In genomic region chr17:27506348-27507218, GRCh38 we compare ENCODE assay signal across 10 cellular contexts. TPM values are rescaled to one million over a fixed set of nuclear protein-coding genes. Genes with fewer than 3 reads are reported as not detected.
A peak's percentile ranks its signal among the peaks of the same experiment; 100 is the strongest.
DNase-seq lines count a peak whose midpoint lies in the region; ATAC-seq lines count a peak whose summit lies in the region.
"Had no signal": no experiment of that assay in that cellular context is flagged by ENCODE, and none has a peak within 500 bp of the region (broad histone marks: within the 10 kb centered on the region; RNA-seq: fewer than 3 reads in every experiment).

No MANE protein-coding gene starts in this region.

- peak overlapping the region; percentile 18 for H3K27ac Mint-ChIP-seq in activated CD8-positive, alpha-beta T cell treated with anti-CD3 and anti-CD28 coated beads, Interleukin-2, amount 10 ng/mL, durations not matched to agents 7 days and 5 days
- peak overlapping the region; percentile 33 for H3K27ac Mint-ChIP-seq in stimulated activated effector memory CD8-positive, alpha-beta T cell treated with anti-CD3 and anti-CD28 coated beads, Interleukin-12 subunit alpha, Interleukin-12 subunit beta, amount 100 ng/mL, for 72 hours

- peak in 2 of 3 experiments; percentile 45 to 73 for DNase-seq in NCI-H1417 (lab: John Stamatoyannopoulos, UW)
- DNase-seq in NCI-H1417 treated with DMSO at 0.1 percent for 48 hours (lab: John Stamatoyannopoulos, UW), result no peak
- DNase-seq in activated CD8-positive, alpha-beta T cell treated with anti-CD3 and anti-CD28 coated beads, Interleukin-2, amount 10 ng/mL, durations not matched to agents 7 days and 5 days, result no peak
- no peak for DNase-seq in stimulated activated effector memory CD8-positive, alpha-beta T cell treated with anti-CD3 and anti-CD28 coated beads, Interleukin-12 subunit alpha, Interleukin-12 subunit beta, amount 100 ng/mL, for 72 hours (ENCODE audit: low spot score in 2 of 2)
- no peak for DNase-seq in NOMO-1 (lab: John Stamatoyannopoulos, UW; ENCODE audit: unreplicated experiment in 2 of 2)
- DNase-seq in NCI-H1930 (lab: John Stamatoyannopoulos, UW), result no peak
- DNase-seq in left lobe of liver (ENCODE audit: low spot score), result no peak
- DNase-seq: erythroblast had no signal

- POLR2A ChIA-PET in activated CD8-positive, alpha-beta T cell treated with anti-CD3 and anti-CD28 coated beads, Interleukin-2, amount 10 ng/mL, durations not matched to agents 7 days and 5 days (lab: Charles Lee), result no interaction called here

- H3K4me3 Mint-ChIP-seq in activated CD8-positive, alpha-beta T cell treated with anti-CD3 and anti-CD28 coated beads, Interleukin-2, amount 10 ng/mL, durations not matched to agents 7 days and 5 days, result no peak overlapping the region
- no peak overlapping the region for H3K4me3 Mint-ChIP-seq in stimulated activated effector memory CD8-positive, alpha-beta T cell treated with anti-CD3 and anti-CD28 coated beads, Interleukin-12 subunit alpha, Interleukin-12 subunit beta, amount 100 ng/mL, for 72 hours

- CTCF ChIA-PET in activated CD8-positive, alpha-beta T cell treated with anti-CD3 and anti-CD28 coated beads, Interleukin-2, amount 10 ng/mL, durations not matched to agents 7 days and 5 days (lab: Charles Lee), result interaction anchor here (0.7 to 0.9 kb wide), 2 partner anchors 25 to 52 kb away, joined by 3 read pairs; no protein-coding TSS in a partner anchor

- no peaks in the 10 kb centered on the region for H3K27me3 Mint-ChIP-seq in activated CD8-positive, alpha-beta T cell treated with anti-CD3 and anti-CD28 coated beads, Interleukin-2, amount 10 ng/mL, durations not matched to agents 7 days and 5 days (ENCODE audit: low read depth)

- peaks cover 43% of the 10 kb centered on the region for H3K4me1 Mint-ChIP-seq in activated CD8-positive, alpha-beta T cell treated with anti-CD3 and anti-CD28 coated beads, Interleukin-2, amount 10 ng/mL, durations not matched to agents 7 days and 5 days (ENCODE audit: low read depth)
- H3K4me1 Mint-ChIP-seq in stimulated activated effector memory CD8-positive, alpha-beta T cell treated with anti-CD3 and anti-CD28 coated beads, Interleukin-12 subunit alpha, Interleukin-12 subunit beta, amount 100 ng/mL, for 72 hours, result peaks cover 27% of the 10 kb centered on the region

- peak; percentile 51 for ATAC-seq in HG02973 (IDR thresholded peaks at IDR 0.05; ENCODE audit: unreplicated experiment)
- ATAC-seq in activated CD8-positive, alpha-beta T cell treated with anti-CD3 and anti-CD28 coated beads, Interleukin-2, amount 10 ng/mL, durations not matched to agents 7 days and 5 days, result peak; percentile 59
- no peak for ATAC-seq in stimulated activated effector memory CD8-positive, alpha-beta T cell treated with anti-CD3 and anti-CD28 coated beads, Interleukin-12 subunit alpha, Interleukin-12 subunit beta, amount 100 ng/mL, for 72 hours
- ATAC-seq in left lobe of liver, result no peak
- ATAC-seq: A549 had no signal

- H3K9me3 Mint-ChIP-seq in activated CD8-positive, alpha-beta T cell treated with anti-CD3 and anti-CD28 coated beads, Interleukin-2, amount 10 ng/mL, durations not matched to agents 7 days and 5 days (ENCODE audit: insufficient read depth), result no peaks in the 10 kb centered on the region
- no peaks in the 10 kb centered on the region for H3K9me3 Mint-ChIP-seq in stimulated activated effector memory CD8-positive, alpha-beta T cell treated with anti-CD3 and anti-CD28 coated beads, Interleukin-12 subunit alpha, Interleukin-12 subunit beta, amount 100 ng/mL, for 72 hours

- H3K36me3 Mint-ChIP-seq in activated CD8-positive, alpha-beta T cell treated with anti-CD3 and anti-CD28 coated beads, Interleukin-2, amount 10 ng/mL, durations not matched to agents 7 days and 5 days (ENCODE audit: low read depth), result peaks cover 19% of the 10 kb centered on the region
- no peaks in the 10 kb centered on the region for H3K36me3 Mint-ChIP-seq in stimulated activated effector memory CD8-positive, alpha-beta T cell treated with anti-CD3 and anti-CD28 coated beads, Interleukin-12 subunit alpha, Interleukin-12 subunit beta, amount 100 ng/mL, for 72 hours

RNA-seq across cellular contexts. Expression of gene KSR1, which starts 50.3 kb away (rescaled TPM):
- 10 to 100 TPM; 45.3 to 45.8 TPM for total RNA-seq in activated CD8-positive, alpha-beta T cell treated with anti-CD3 and anti-CD28 coated beads, Interleukin-2, amount 10 ng/mL, durations not matched to agents 7 days and 5 days
- 11.4 TPM for total RNA-seq in left lobe of liver

Comparison
In these comparisons a context has a peak if more than half of its experiments do, and no peak if none do; other contexts are left out.
1. DNase-seq: peak in NCI-H1417 (2 of 3); none in NCI-H1417 treated with DMSO at 0.1 percent for 48 hours (single experiment), activated CD8-positive, alpha-beta T cell treated with anti-CD3 and anti-CD28 coated beads, Interleukin-2, amount 10 ng/mL, durations not matched to agents 7 days and 5 days (single experiment), stimulated activated effector memory CD8-positive, alpha-beta T cell treated with anti-CD3 and anti-CD28 coated beads, Interleukin-12 subunit alpha, Interleukin-12 subunit beta, amount 100 ng/mL, for 72 hours (0 of 2), NOMO-1 (0 of 2), NCI-H1930 (0 of 2) and left lobe of liver (single experiment).
2. ATAC-seq: peak in HG02973 (single experiment) and activated CD8-positive, alpha-beta T cell treated with anti-CD3 and anti-CD28 coated beads, Interleukin-2, amount 10 ng/mL, durations not matched to agents 7 days and 5 days (single experiment); none in stimulated activated effector memory CD8-positive, alpha-beta T cell treated with anti-CD3 and anti-CD28 coated beads, Interleukin-12 subunit alpha, Interleukin-12 subunit beta, amount 100 ng/mL, for 72 hours (single experiment) and left lobe of liver (single experiment).